In genomic region chr19:16376649-16377048, GRCh38 we compare ENCODE assay signal across 8 cellular contexts. TPM values are rescaled to one million over a fixed set of nuclear protein-coding genes. Genes with fewer than 3 reads are reported as not detected.
DNase-seq lines count a peak whose midpoint lies in the region; ATAC-seq and TF ChIP-seq lines count a peak whose summit lies in the region.

No MANE protein-coding gene starts in this region.

- H3K27me3 Mint-ChIP-seq in Calu3 (ENCODE audit: unreplicated experiment) = no peaks in the 10 kb centered on the region
- no peaks in the 10 kb centered on the region for H3K27me3 Mint-ChIP-seq in activated naive CD8-positive, alpha-beta T cell treated with anti-CD3 and anti-CD28 coated beads, Interleukin-2, amount 50 U/mL, for 24 hours
- H3K27me3 Mint-ChIP-seq in naive thymus-derived CD8-positive, alpha-beta T cell = no peaks in the 10 kb centered on the region
- H3K27me3 Mint-ChIP-seq in T-helper 2 cell treated with Interferon-gamma antibody and Interleukin-4, amounts not matched to agents 5 μg/mL and 100 μg/mL, for 36 hours (ENCODE audit: low read depth) = no peaks in the 10 kb centered on the region

- intact Hi-C loops in Calu3 (cut with micrococcal nuclease; ENCODE audit: unreplicated experiment) = no loop called here

- H3K4me3 Mint-ChIP-seq in Calu3 (ENCODE audit: low read depth, unreplicated experiment) = no peak overlapping the region
- H3K4me3 Mint-ChIP-seq in activated naive CD8-positive, alpha-beta T cell treated with anti-CD3 and anti-CD28 coated beads, Interleukin-2, amount 50 U/mL, for 24 hours = no peak overlapping the region
- H3K4me3 Mint-ChIP-seq in naive thymus-derived CD8-positive, alpha-beta T cell = peak overlapping the region in 5 of 10 donors; percentile 31 to 86 (median 82)
- no peak overlapping the region for H3K4me3 Mint-ChIP-seq in T-helper 2 cell treated with Interferon-gamma antibody and Interleukin-4, amounts not matched to agents 5 μg/mL and 100 μg/mL, for 36 hours

- CTCF ChIA-PET in Calu3 (lab: Charles Lee) = interaction anchor here (1.2 kb wide), 1 partner anchor 188 kb away, joined by 3 read pairs; no protein-coding TSS in a partner anchor

- H3K36me3 Mint-ChIP-seq in Calu3 (ENCODE audit: insufficient read depth, unreplicated experiment) = no peaks in the 10 kb centered on the region
- H3K36me3 Mint-ChIP-seq in activated naive CD8-positive, alpha-beta T cell treated with anti-CD3 and anti-CD28 coated beads, Interleukin-2, amount 50 U/mL, for 24 hours (ENCODE audit: low read depth) = peaks cover 18% of the 10 kb centered on the region
- H3K36me3 Mint-ChIP-seq in naive thymus-derived CD8-positive, alpha-beta T cell = peaks cover 0 to 2% (median 0%) of the 10 kb centered on the region in 3 donors
- H3K36me3 Mint-ChIP-seq in T-helper 2 cell treated with Interferon-gamma antibody and Interleukin-4, amounts not matched to agents 5 μg/mL and 100 μg/mL, for 36 hours (ENCODE audit: low read depth) = peaks cover 42% of the 10 kb centered on the region

- peaks cover 13% of the 10 kb centered on the region for H3K4me1 Mint-ChIP-seq in Calu3 (ENCODE audit: low read depth, unreplicated experiment)
- peaks cover 56% of the 10 kb centered on the region for H3K4me1 Mint-ChIP-seq in activated naive CD8-positive, alpha-beta T cell treated with anti-CD3 and anti-CD28 coated beads, Interleukin-2, amount 50 U/mL, for 24 hours
- H3K4me1 Mint-ChIP-seq in naive thymus-derived CD8-positive, alpha-beta T cell = peaks cover 5 to 63% (median 36%) of the 10 kb centered on the region in 4 donors
- H3K4me1 Mint-ChIP-seq in T-helper 2 cell treated with Interferon-gamma antibody and Interleukin-4, amounts not matched to agents 5 μg/mL and 100 μg/mL, for 36 hours (ENCODE audit: low read depth) = peaks cover 43% of the 10 kb centered on the region

- ATAC-seq in activated naive CD8-positive, alpha-beta T cell treated with anti-CD3 and anti-CD28 coated beads, Interleukin-2, amount 50 U/mL, for 24 hours = peak; percentile 50
- peak; percentile 29 to 48 for ATAC-seq in naive thymus-derived CD8-positive, alpha-beta T cell
- ATAC-seq in GM18858 (IDR thresholded peaks at IDR 0.05; ENCODE audit: unreplicated experiment) = no peak
- no peak for ATAC-seq in GM18520 (IDR thresholded peaks at IDR 0.05; ENCODE audit: unreplicated experiment)

- DNase-seq in Calu3 (peak; percentile 14), HuH-7 (ENCODE audit: low spot score) (peak; percentile 56), NCI-H1105 (lab: John Stamatoyannopoulos, UW) (no peak)
- peak; percentile 50 for DNase-seq in activated naive CD8-positive, alpha-beta T cell treated with anti-CD3 and anti-CD28 coated beads, Interleukin-2, amount 50 U/mL, for 24 hours
- DNase-seq in naive thymus-derived CD8-positive, alpha-beta T cell = peak in 8 of 10 donors; percentile 22 to 75 (median 40)
- DNase-seq in T-helper 2 cell treated with Interferon-gamma antibody and Interleukin-4, amounts not matched to agents 5 μg/mL and 100 μg/mL, for 36 hours (ENCODE audit: low spot score) = no peak

- peak; percentile 63 for TF ChIP-seq CTCF in Calu3 (IDR thresholded peaks at IDR 0.05; ENCODE audit: unreplicated experiment)

- POLR2A ChIA-PET in naive thymus-derived CD8-positive, alpha-beta T cell (lab: Charles Lee) = interaction anchor here (0.8 to 34.9 kb wide), 10 partner anchors 10 to 191 kb away, joined by 3 to 4622 read pairs (median 4); partner anchors contain the start of gene KLF2

- no peaks in the 10 kb centered on the region for H3K9me3 Mint-ChIP-seq in Calu3 (ENCODE audit: low read depth, unreplicated experiment)
- no peaks in the 10 kb centered on the region for H3K9me3 Mint-ChIP-seq in activated naive CD8-positive, alpha-beta T cell treated with anti-CD3 and anti-CD28 coated beads, Interleukin-2, amount 50 U/mL, for 24 hours
- no peaks in the 10 kb centered on the region for H3K9me3 Mint-ChIP-seq in naive thymus-derived CD8-positive, alpha-beta T cell
- no peaks in the 10 kb centered on the region for H3K9me3 Mint-ChIP-seq in T-helper 2 cell treated with Interferon-gamma antibody and Interleukin-4, amounts not matched to agents 5 μg/mL and 100 μg/mL, for 36 hours

- no peak overlapping the region for H3K27ac Mint-ChIP-seq in Calu3 (ENCODE audit: unreplicated experiment)
- H3K27ac Mint-ChIP-seq in activated naive CD8-positive, alpha-beta T cell treated with anti-CD3 and anti-CD28 coated beads, Interleukin-2, amount 50 U/mL, for 24 hours = no peak overlapping the region
- peak overlapping the region in 4 of 10 donors; percentile 88 to 94 (median 92) for H3K27ac Mint-ChIP-seq in naive thymus-derived CD8-positive, alpha-beta T cell
- no peak overlapping the region for H3K27ac Mint-ChIP-seq in T-helper 2 cell treated with Interferon-gamma antibody and Interleukin-4, amounts not matched to agents 5 μg/mL and 100 μg/mL, for 36 hours

- no TSS peak for BruUV-seq in Calu3 (replicated peaks; lab: Mats Ljungman, UMichigan)

RNA-seq across cellular contexts. Expression of gene KLF2, which starts 52.0 kb away (rescaled TPM):
- 2.5 and 5.0 TPM in 2 replicates for total RNA-seq in Calu3 (2022)
- total RNA-seq in naive thymus-derived CD8-positive, alpha-beta T cell = 100 to 1,000 TPM; 386 to 393 TPM
- 100 to 1,000 TPM; 115 to 216 (median 166) TPM for polyA plus RNA-seq in naive thymus-derived CD8-positive, alpha-beta T cell

Comparison
In these comparisons a context has a peak if more than half of its experiments do, and no peak if none do; other contexts are left out.
1. DNase-seq: peak in Calu3 (single experiment), HuH-7 (single experiment), activated naive CD8-positive, alpha-beta T cell treated with anti-CD3 and anti-CD28 coated beads, Interleukin-2, amount 50 U/mL, for 24 hours (single experiment) and naive thymus-derived CD8-positive, alpha-beta T cell (8 of 10); none in T-helper 2 cell treated with Interferon-gamma antibody and Interleukin-4, amounts not matched to agents 5 μg/mL and 100 μg/mL, for 36 hours (single experiment) and NCI-H1105 (single experiment).
2. ATAC-seq: peak in activated naive CD8-positive, alpha-beta T cell treated with anti-CD3 and anti-CD28 coated beads, Interleukin-2, amount 50 U/mL, for 24 hours (single experiment) and naive thymus-derived CD8-positive, alpha-beta T cell (2 of 2); none in GM18858 (single experiment) and GM18520 (single experiment).
3. RNA of gene KLF2, which starts 52.0 kb away (total RNA-seq): 386 to 393 TPM in naive thymus-derived CD8-positive, alpha-beta T cell; 2.5 to 5.0 TPM in Calu3; every median in the first group is over 10 times any median in the second.